Comparison of ENCODE assay signal across 21 cellular contexts in genomic region chr1:64240209-64240608, GRCh38. TPM values are rescaled to one million over a fixed set of nuclear protein-coding genes. Genes with fewer than 3 reads are reported as not detected.
DNase-seq lines count a peak whose midpoint lies in the region; ATAC-seq and TF ChIP-seq lines count a peak whose summit lies in the region.
"Had no signal": no experiment of that assay in that cellular context is flagged by ENCODE, and none has a peak within 500 bp of the region (broad histone marks: within the 10 kb centered on the region; RNA-seq: fewer than 3 reads in every experiment).

No MANE protein-coding gene starts in this region.

- H3K36me3 ChIP-seq in IMR-90 (ENCODE audit: control insufficient read depth, insufficient read depth, low read length) = no peaks in the 10 kb centered on the region
- H3K36me3 ChIP-seq: upper lobe of left lung had no signal

- ATAC-seq in IMR-90 (ENCODE audit: low read depth) (peak; percentile 44; the same call in 1 of the 2 replicates), HG03378 (IDR thresholded peaks at IDR 0.05; ENCODE audit: unreplicated experiment) (no peak), HG02852 (IDR thresholded peaks at IDR 0.05; ENCODE audit: unreplicated experiment) (no peak)
- ATAC-seq: activated CD8-positive, alpha-beta memory T cell treated with anti-CD3 and anti-CD28 coated beads, Interleukin-2, amount 10 ng/mL, durations not matched to agents 7 days and 5 days; stimulated activated naive CD8-positive, alpha-beta T cell treated with anti-CD3 and anti-CD28 coated beads, Interleukin-15, Interleukin-2, amounts not matched to agents 100 U/mL and 50 U/mL, for 24 hours had no signal

- no peak for TF ChIP-seq POLR2A in IMR-90 (IDR thresholded peaks at IDR 0.05; ENCODE audit: low read depth, low read length)

- no TSS peak for BruUV-seq in IMR-90 (replicated peaks; lab: Mats Ljungman, UMichigan)

- H2BK120ac ChIP-seq in IMR-90 (ENCODE audit: low read depth, low read length) = no peak overlapping the region

- peak; percentile 63 for TF ChIP-seq RAD21 in IMR-90 (IDR thresholded peaks at IDR 0.05; ENCODE audit: low read length)

- TF ChIP-seq CTCF in AG04450 (IDR thresholded peaks at IDR 0.05; ENCODE audit: low read depth, low read length) = peak; percentile 19; the same call in 1 of the 2 replicates
- peak; percentile 49 for TF ChIP-seq CTCF in IMR-90 (conservative IDR thresholded peaks at IDR 0.05; ENCODE audit: low read depth, low read length)
- TF ChIP-seq CTCF in cardiac fibroblast (IDR thresholded peaks at IDR 0.05; ENCODE audit: low read depth, low read length) = no peak

- no peak overlapping the region for H2AK9ac ChIP-seq in IMR-90 (replicated peaks; ENCODE audit: low read depth, low read length, poor library complexity)

- DNase-seq in AG04450 (ENCODE audit: low read depth, low spot score) (no peak), IMR-90 (peak; percentile 49), cardiac fibroblast (ENCODE audit: low read depth in 2 of 2) (peak; percentile 37 to 71), iris pigment epithelial cell (ENCODE audit: low read depth) (peak; percentile 67), activated gamma-delta T cell (lab: John Stamatoyannopoulos, UW) (no peak)
- no peak for DNase-seq in activated naive CD4-positive, alpha-beta T cell treated with anti-CD3 and anti-CD28 coated beads, Interleukin-2, amount 50 U/mL, for 16 hours
- DNase-seq: activated CD8-positive, alpha-beta memory T cell treated with anti-CD3 and anti-CD28 coated beads, Interleukin-2, amount 10 ng/mL, durations not matched to agents 7 days and 5 days; kidney; MV-4-11; NCI-H2029 treated with DMSO at 0.1 percent for 48 hours; NCI-H524 treated with DMSO at 0.1 percent for 48 hours; OCI-M1; stimulated activated CD4-positive, alpha-beta T cell treated with anti-CD3 and anti-CD28 coated beads, Interleukin-15, amount 100 ng/mL, for 24 hours; stimulated activated naive CD8-positive, alpha-beta T cell treated with anti-CD3 and anti-CD28 coated beads, Interleukin-15, Interleukin-2, amounts not matched to agents 100 U/mL and 50 U/mL, for 24 hours; upper lobe of left lung had no signal

- H3K9me1 ChIP-seq in IMR-90 (ENCODE audit: insufficient read depth, low read length) = no peaks in the 10 kb centered on the region

- intact Hi-C loops in IMR-90 (cut with micrococcal nuclease) = loop anchor here (10.0 kb wide), 1 partner anchor 205 kb away; no protein-coding TSS in a partner anchor

- no peak overlapping the region for H3K14ac ChIP-seq in IMR-90 (replicated peaks; ENCODE audit: low read depth, low read length)

- POLR2A ChIA-PET in AG04450 (lab: Yijun Ruan, JAX) = no interaction called here
- POLR2A ChIA-PET in IMR-90 (lab: Charles Lee; ENCODE audit: unreplicated experiment) = no interaction called here

- no peak overlapping the region for H2AK5ac ChIP-seq in IMR-90 (ENCODE audit: low read depth, low read length)

- no peaks in the 10 kb centered on the region for H4K20me1 ChIP-seq in IMR-90 (ENCODE audit: insufficient read depth, low read length)

- H3K27ac ChIP-seq in AG04450 (ENCODE audit: low read depth, low read length) (no peak overlapping the region), IMR-90 (ENCODE audit: insufficient read depth, low read length) (no peak overlapping the region)
- H3K27ac ChIP-seq: upper lobe of left lung had no signal

- dilution Hi-C loops in IMR-90 (cut with HindIII; ENCODE audit: low sequenced_read_pairs, unreplicated experiment) = no loop called here

- no peaks in the 10 kb centered on the region for H3K79me1 ChIP-seq in IMR-90 (ENCODE audit: low read depth in 1 of 2, low read length in 2 of 2)

- H3K4me3 ChIP-seq in AG04450 (ENCODE audit: low read depth, low read length) = no peak overlapping the region
- no peak overlapping the region for H3K4me3 ChIP-seq in IMR-90 (ENCODE audit: insufficient read depth, low read depth, low read length)
- no peak overlapping the region for H3K4me3 ChIP-seq in cardiac fibroblast (replicated peaks in 1 of 2; ENCODE audit: low read depth in 2 of 2, low read length in 2 of 2)
- H3K4me3 ChIP-seq: upper lobe of left lung had no signal

- H3K4me2 ChIP-seq in IMR-90 (ENCODE audit: low read depth, low read length) = no peak overlapping the region

- no peak overlapping the region for H4K8ac ChIP-seq in IMR-90 (ENCODE audit: low read depth in 2 of 2, low read length in 2 of 2)

- H2BK5ac ChIP-seq in IMR-90 (ENCODE audit: low read depth, low read length, poor library complexity, severe bottlenecking) = no peak overlapping the region

- H3K4me1 ChIP-seq in IMR-90 (ENCODE audit: control insufficient read depth, insufficient read depth, low read length) = no peaks in the 10 kb centered on the region

- CTCF ChIA-PET in AG04450 (lab: Charles Lee) (interaction anchor here (0.6 kb wide), 1 partner anchor 690 kb away, joined by 3 read pairs; no protein-coding TSS in a partner anchor), IMR-90 (lab: Yijun Ruan, JAX) (interaction anchor here (1.2 kb wide), 1 partner anchor 12 kb away, joined by 3 read pairs; no protein-coding TSS in a partner anchor)

- H3K27me3 ChIP-seq in AG04450 (ENCODE audit: control insufficient read depth, insufficient read depth, low read length) (no peaks in the 10 kb centered on the region), IMR-90 (ENCODE audit: control insufficient read depth, insufficient read depth, low read length) (peaks cover 2% of the 10 kb centered on the region; the same call in 1 of the 2 replicates)
- H3K27me3 ChIP-seq: upper lobe of left lung had no signal

- H2BK20ac ChIP-seq in IMR-90 (ENCODE audit: low read depth, low read length) = no peak overlapping the region

- H2AFZ ChIP-seq in IMR-90 (replicated peaks; ENCODE audit: low read length, poor library complexity) = no peak overlapping the region

- H2BK15ac ChIP-seq in IMR-90 (ENCODE audit: low read depth, low read length) = no peak overlapping the region

- no peak overlapping the region for H3K18ac ChIP-seq in IMR-90 (ENCODE audit: low read depth, low read length)

- H3K4ac ChIP-seq in IMR-90 (ENCODE audit: low read depth, low read length) = no peak overlapping the region

- H4K91ac ChIP-seq in IMR-90 (ENCODE audit: insufficient read depth, low read depth, low read length) = no peak overlapping the region

- no peak overlapping the region for H4K5ac ChIP-seq in IMR-90 (ENCODE audit: low read depth, low read length)

- no peak overlapping the region for H3K56ac ChIP-seq in IMR-90 (ENCODE audit: extremely low read depth, insufficient read depth, low read length)

- H3K9ac ChIP-seq in IMR-90 (ENCODE audit: low read depth, low read length) = no peak overlapping the region

- in situ Hi-C loops in IMR-90 (cut with MboI; ENCODE audit: low sequenced_read_pairs) = loop anchor here (5.0 to 10.0 kb wide), 5 partner anchors 78 to 623 kb away; partner anchors contain the start of gene ROR1

- H3K9me3 ChIP-seq in AG04450 (ENCODE audit: control insufficient read depth, insufficient read depth, low read length) (no peaks in the 10 kb centered on the region), IMR-90 (ENCODE audit: control insufficient read depth, insufficient read depth, low read length) (no peaks in the 10 kb centered on the region)
- H3K9me3 ChIP-seq: upper lobe of left lung had no signal

- no peak overlapping the region for H3K23ac ChIP-seq in IMR-90 (ENCODE audit: low read depth, low read length)

TF ChIP-seq in IMR-90, 13 proteins besides CTCF, POLR2A, EP300 and RAD21:
- TF ChIP-seq SMC3 (IDR thresholded peaks at IDR 0.05; ENCODE audit: low read depth, low read length) (peak; percentile 44; the same call in 1 of the 2 replicates), CEBPB (IDR thresholded peaks at IDR 0.05; ENCODE audit: low read depth, low read length) (no peak), USF2 (IDR thresholded peaks at IDR 0.05; ENCODE audit: low read depth, low read length) (no peak)

RNA-seq across cellular contexts. Expression of gene UBE2U, which starts 36.8 kb away (rescaled TPM):
- polyA plus RNA-seq in AG04450 (2011; rRNA removed) (not detected in 2 replicates), IMR-90 (2012; rRNA removed) (not detected in 2 replicates)
- not detected in 2 replicates for polyA minus RNA-seq in AG04450 (2011; rRNA and poly(A)+ RNA removed)
- not detected in 2 replicates for total RNA-seq in IMR-90 (2012; rRNA removed)
- polyA plus RNA-seq in IMR-90 (2012; cell fraction: cytosol; rRNA removed) = not detected in 2 replicates
- polyA plus RNA-seq in IMR-90 (2012; cell fraction: nucleus; rRNA removed; ENCODE audit: low replicate concordance) = not detected in 2 replicates
- total RNA-seq: activated CD8-positive, alpha-beta memory T cell treated with anti-CD3 and anti-CD28 coated beads, Interleukin-2, amount 10 ng/mL, durations not matched to agents 7 days and 5 days; Daoy; kidney; mesothelial cell of epicardium; pulmonary artery endothelial cell had no signal
- polyA plus RNA-seq: neural cell had no signal

Comparison
In these comparisons a context has a peak if more than half of its experiments do, and no peak if none do; other contexts are left out.
1. DNase-seq: peak in IMR-90 (single experiment), cardiac fibroblast (2 of 2) and iris pigment epithelial cell (single experiment); none in AG04450 (single experiment), activated naive CD4-positive, alpha-beta T cell treated with anti-CD3 and anti-CD28 coated beads, Interleukin-2, amount 50 U/mL, for 16 hours (single experiment) and activated gamma-delta T cell (single experiment).